ENCODE assay signal across 1 cellular context in the genomic region with DNA sequence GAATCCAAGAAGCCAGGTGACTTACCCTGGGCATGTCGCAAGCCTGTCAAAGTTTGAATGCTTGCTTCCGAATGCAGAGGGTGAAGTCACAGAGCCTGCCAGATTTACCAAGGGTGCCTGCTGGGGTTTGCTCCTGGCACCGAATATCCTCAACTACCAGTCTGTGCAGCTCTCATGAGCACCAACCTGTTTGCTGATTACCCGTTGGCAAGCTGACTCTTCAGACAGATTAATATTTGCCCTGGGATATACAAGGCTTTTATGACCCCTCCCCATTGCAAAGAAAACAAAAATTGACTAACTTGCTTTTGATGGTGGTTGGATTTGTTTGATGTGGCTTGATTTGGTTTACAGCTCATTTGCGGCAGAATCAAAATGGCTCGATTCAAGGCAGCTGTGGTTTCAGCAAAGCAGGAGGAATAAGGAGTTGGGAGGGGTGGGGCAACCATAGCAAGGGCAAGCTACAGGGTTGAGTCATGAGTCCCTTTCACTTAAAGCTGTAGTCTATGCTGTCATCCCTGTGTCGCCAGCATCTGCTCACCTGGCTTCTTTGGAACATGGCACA.
A peak's percentile ranks its signal among the peaks of the same experiment; 100 is the strongest.
TF ChIP-seq lines count a peak whose summit lies in the region.

No MANE protein-coding gene starts in this region.

TF ChIP-seq in GM12878, 131 proteins besides CTCF, POLR2A, EP300 and RAD21 (continued from another document):
- TF ChIP-seq, protein P1, sequence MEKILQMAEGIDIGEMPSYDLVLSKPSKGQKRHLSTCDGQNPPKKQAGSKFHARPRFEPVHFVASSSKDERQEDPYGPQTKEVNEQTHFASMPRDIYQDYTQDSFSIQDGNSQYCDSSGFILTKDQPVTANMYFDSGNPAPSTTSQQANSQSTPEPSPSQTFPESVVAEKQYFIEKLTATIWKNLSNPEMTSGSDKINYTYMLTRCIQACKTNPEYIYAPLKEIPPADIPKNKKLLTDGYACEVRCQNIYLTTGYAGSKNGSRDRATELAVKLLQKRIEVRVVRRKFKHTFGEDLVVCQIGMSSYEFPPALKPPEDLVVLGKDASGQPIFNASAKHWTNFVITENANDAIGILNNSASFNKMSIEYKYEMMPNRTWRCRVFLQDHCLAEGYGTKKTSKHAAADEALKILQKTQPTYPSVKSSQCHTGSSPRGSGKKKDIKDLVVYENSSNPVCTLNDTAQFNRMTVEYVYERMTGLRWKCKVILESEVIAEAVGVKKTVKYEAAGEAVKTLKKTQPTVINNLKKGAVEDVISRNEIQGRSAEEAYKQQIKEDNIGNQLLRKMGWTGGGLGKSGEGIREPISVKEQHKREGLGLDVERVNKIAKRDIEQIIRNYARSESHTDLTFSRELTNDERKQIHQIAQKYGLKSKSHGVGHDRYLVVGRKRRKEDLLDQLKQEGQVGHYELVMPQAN (conservative IDR thresholded peaks at IDR 0.05), result no peak
- no peak for TF ChIP-seq HDGF (IDR thresholded peaks at IDR 0.05)
- no peak for TF ChIP-seq SMAD5 (IDR thresholded peaks at IDR 0.05; ENCODE audit: low read depth)
- TF ChIP-seq TBL1XR1 (IDR thresholded peaks at IDR 0.05; ENCODE audit: low read depth, low read length), result no peak
- TF ChIP-seq HDAC2 (IDR thresholded peaks at IDR 0.05), result no peak
- no peak for TF ChIP-seq BRCA1 (IDR thresholded peaks at IDR 0.05; ENCODE audit: low read depth, low read length)
- no peak for TF ChIP-seq NRF1 (conservative IDR thresholded peaks at IDR 0.05; ENCODE audit: low read depth, low read length)
- no peak for TF ChIP-seq SIN3A (IDR thresholded peaks at IDR 0.05; ENCODE audit: low read depth, low read length)
- TF ChIP-seq IRF4 (IDR thresholded peaks at IDR 0.05; ENCODE audit: low read depth, low read length), result 0 out of 2 replicates have a peak, but pooled peaks have one; percentile 9
- no peak for TF ChIP-seq TCF3 (IDR thresholded peaks at IDR 0.05; ENCODE audit: borderline replicate concordance, insufficient read depth, low read depth, low read length)
- no peak for TF ChIP-seq ESRRA (IDR thresholded peaks at IDR 0.05; ENCODE audit: low read length)
